In the genomic region with DNA sequence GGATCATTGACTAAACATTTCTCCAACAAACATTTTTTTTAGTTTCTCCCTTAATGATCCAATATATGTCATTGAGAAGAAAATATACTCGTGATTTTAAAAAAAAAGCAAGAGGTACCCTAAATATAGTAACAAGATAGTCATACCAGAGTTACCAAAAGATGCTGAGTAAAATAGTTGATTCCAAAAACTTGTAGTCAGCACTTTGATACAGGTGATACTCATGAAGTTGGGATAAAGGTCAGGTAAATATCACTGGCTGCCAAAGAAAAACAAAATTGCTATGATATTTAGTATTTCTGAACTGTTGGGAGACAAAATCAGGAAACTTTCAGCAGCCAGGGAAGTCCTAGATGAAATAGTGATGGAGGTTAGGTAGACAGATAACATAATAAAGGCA, we compare ENCODE assay signal across 27 cellular contexts.
"Had no signal": no experiment of that assay in that cellular context is flagged by ENCODE, and none has a peak within 500 bp of the region (broad histone marks: within the 10 kb centered on the region; RNA-seq: fewer than 3 reads in every experiment).

No MANE protein-coding gene starts in this region.

- FAIRE-seq: urothelium cell line had no signal

- DNase-seq: stimulated activated CD4-positive, alpha-beta T cell treated with anti-CD3 and anti-CD28 coated beads, Interleukin-2, amount 100 ng/mL, for 48 hours; stimulated activated CD4-positive, alpha-beta T cell treated with anti-CD3 and anti-CD28 coated beads, Interleukin-4, amount 100 ng/mL, for 1 hour; stimulated activated CD4-positive, alpha-beta T cell treated with anti-CD3 and anti-CD28 coated beads, Interleukin-4, amount 100 ng/mL, for 24 hours; stimulated activated CD4-positive, alpha-beta T cell treated with anti-CD3 and anti-CD28 coated beads, Interleukin-4, amount 100 ng/mL, for 4 hours; stimulated activated CD8-positive, alpha-beta memory T cell treated with anti-CD3 and anti-CD28 coated beads, Interleukin-4, amount 100 ng/mL, for 48 hours; stimulated activated naive B cell treated with anti-CD40 and anti-IgM and Interleukin-4, amounts not matched to agents 10 μg/mL and 1 μg/mL and 100 μg/mL, for 72 hours; stimulated activated naive CD4-positive, alpha-beta T cell; stimulated activated naive CD4-positive, alpha-beta T cell treated with Interleukin-2 at 50 U/mL for 16 hours; stimulated activated naive CD8-positive, alpha-beta T cell treated with anti-CD3 and anti-CD28 coated beads, Interleukin-15, amount 100 ng/mL, for 72 hours; stimulated activated naive CD8-positive, alpha-beta T cell treated with anti-CD3 and anti-CD28 coated beads, Interleukin-15, Interleukin-2, amounts not matched to agents 100 U/mL and 50 U/mL, for 24 hours; stomach; substantia nigra; testis; thyroid gland; tibial artery; transverse colon; trophoblast cell; upper lobe of left lung; upper lobe of right lung; uterus had no signal

- H3K27me3 ChIP-seq: stomach, suprapubic skin, testis, thyroid gland, tibial artery, tibial nerve, transverse colon, upper lobe of left lung, upper lobe of right lung, uterus, vagina had no signal

- ATAC-seq: stimulated activated effector memory CD8-positive, alpha-beta T cell treated with anti-CD3 and anti-CD28 coated beads, Interleukin-12 subunit alpha, Interleukin-12 subunit beta, amount 100 ng/mL, for 72 hours; stimulated activated memory B cell treated with anti-CD40 and anti-IgM and Interleukin-4, amounts not matched to agents 10 μg/mL and 1 μg/mL and 100 μg/mL, for 72 hours; stimulated activated naive B cell treated with anti-CD40 and anti-IgM and Interleukin-4, amounts not matched to agents 10 μg/mL and 1 μg/mL and 100 μg/mL, for 72 hours; stimulated activated naive CD8-positive, alpha-beta T cell treated with anti-CD3 and anti-CD28 coated beads, Interleukin-15, amount 100 ng/mL, for 72 hours; stimulated activated naive CD8-positive, alpha-beta T cell treated with anti-CD3 and anti-CD28 coated beads, Interleukin-15, Interleukin-2, amounts not matched to agents 100 U/mL and 50 U/mL, for 24 hours; upper lobe of right lung had no signal

- H3K9me3 ChIP-seq: stomach, suprapubic skin, testis, thoracic aorta, thyroid gland, tibial artery, tibial nerve, transverse colon, upper lobe of left lung, upper lobe of right lung, uterus, vagina had no signal

- H3K4me3 ChIP-seq: stomach, suprapubic skin, testis, thoracic aorta, thyroid gland, tibial artery, tibial nerve, transverse colon, upper lobe of left lung, upper lobe of right lung, uterus, vagina had no signal

- H3K4me1 ChIP-seq: stomach, suprapubic skin, testis, thyroid gland, tibial artery, tibial nerve, transverse colon, upper lobe of left lung, upper lobe of right lung, uterus, vagina had no signal

- H3K27ac ChIP-seq: stomach, suprapubic skin, testis, thoracic aorta, thyroid gland, tibial artery, tibial nerve, transverse colon, upper lobe of left lung, upper lobe of right lung, uterus, vagina had no signal

- H3K36me3 ChIP-seq: suprapubic skin, thoracic aorta, thyroid gland, tibial artery, tibial nerve, transverse colon, upper lobe of left lung, upper lobe of right lung, uterus, vagina had no signal
